ENCODE assay signal across 19 cellular contexts in genomic region chr11:100584201-100584600, GRCh38.
A peak's percentile ranks its signal among the peaks of the same experiment; 100 is the strongest.
DNase-seq lines count a peak whose midpoint lies in the region; ATAC-seq and TF ChIP-seq lines count a peak whose summit lies in the region.
"Had no signal": no experiment of that assay in that cellular context is flagged by ENCODE, and none has a peak within 500 bp of the region (broad histone marks: within the 10 kb centered on the region; RNA-seq: fewer than 3 reads in every experiment).

No MANE protein-coding gene starts in this region.

- H3K27me3 ChIP-seq in foreskin keratinocyte (no peaks in the 10 kb centered on the region), SJCRH30 (no peaks in the 10 kb centered on the region)
- H3K27me3 ChIP-seq: BLaER1 had no signal

- peak; percentile 50 for ATAC-seq in foreskin keratinocyte
- ATAC-seq: SK-N-SH treated with all-trans-retinoic acid at 6 μM for 48 hours had no signal

- no peaks in the 10 kb centered on the region for H3K9me3 ChIP-seq in SJCRH30 (replicated peaks)
- H3K9me3 ChIP-seq: BLaER1 had no signal

- DNase-seq in NOMO-1 treated with DMSO at 0.1 percent for 48 hours (lab: John Stamatoyannopoulos, UW; ENCODE audit: unreplicated experiment) (peak; percentile 4), NOMO-1 treated with dmso at 0.1 percent for 144 hours (lab: John Stamatoyannopoulos, UW; ENCODE audit: unreplicated experiment) (no peak), NCI-H82 treated with DMSO at 0.1 percent for 48 hours (lab: John Stamatoyannopoulos, UW; ENCODE audit: unreplicated experiment) (peak; percentile 71), foreskin keratinocyte (peak in 1 of 2 donors; percentile 28), NCI-H510A (lab: John Stamatoyannopoulos, UW) (no peak), SJCRH30 (no peak), islet precursor cell (no peak)
- DNase-seq in activated CD4-positive, CD25-positive, alpha-beta regulatory T cell (lab: John Stamatoyannopoulos, UW): no peak
- DNase-seq: 8988T; CD4-positive, CD25-positive, alpha-beta regulatory T cell; DMS153; KBM-7; MM.1S; NCI-H1092 treated with DMSO at 0.1 percent for 48 hours; NCI-H1436; NCI-H187; NCI-H526 had no signal

- H3K36me3 ChIP-seq in SJCRH30: no peaks in the 10 kb centered on the region
- H3K36me3 ChIP-seq: BLaER1 had no signal

- H3K4me1 ChIP-seq in foreskin keratinocyte: no peaks in the 10 kb centered on the region
- H3K4me1 ChIP-seq in SJCRH30: no peaks in the 10 kb centered on the region

- H3K4me3 ChIP-seq in SJCRH30: no peak overlapping the region
- H3K4me3 ChIP-seq: BLaER1 had no signal

- no peak overlapping the region for H3K27ac ChIP-seq in foreskin keratinocyte
- no peak overlapping the region for H3K27ac ChIP-seq in SJCRH30
- H3K27ac ChIP-seq: BLaER1 had no signal

- TF ChIP-seq CTCF in foreskin keratinocyte (conservative IDR thresholded peaks at IDR 0.05): no peak

Comparison
In these comparisons a context has a peak if more than half of its experiments do, and no peak if none do; other contexts are left out.
1. DNase-seq: peak in NOMO-1 treated with DMSO at 0.1 percent for 48 hours (single experiment) and NCI-H82 treated with DMSO at 0.1 percent for 48 hours (single experiment); none in NOMO-1 treated with dmso at 0.1 percent for 144 hours (single experiment), NCI-H510A (single experiment), activated CD4-positive, CD25-positive, alpha-beta regulatory T cell (0 of 4), SJCRH30 (0 of 2) and islet precursor cell (single experiment).